In the genomic region with DNA sequence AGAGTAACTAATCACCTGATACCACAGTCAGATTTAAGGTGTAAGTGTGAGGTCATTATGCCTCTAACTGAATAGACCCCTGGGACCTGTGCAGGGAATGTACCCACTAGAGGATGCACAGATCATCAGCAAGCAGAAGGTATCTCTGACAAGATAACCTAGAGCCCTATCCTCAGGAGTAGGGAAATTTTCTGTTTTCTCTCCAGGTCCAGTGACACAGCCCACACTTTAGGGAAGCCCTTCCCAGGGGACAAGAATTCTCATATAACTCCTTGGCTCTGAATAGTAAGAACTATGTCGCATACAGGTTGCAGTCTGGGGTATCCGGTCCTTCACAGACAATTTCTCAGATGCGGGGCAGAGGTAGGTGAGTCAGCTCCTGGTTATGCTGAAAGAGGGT, we compare ENCODE assay signal across 5 cellular contexts. TPM values are rescaled to one million over a fixed set of nuclear protein-coding genes. Genes with fewer than 3 reads are reported as not detected.
"Had no signal": no experiment of that assay in that cellular context is flagged by ENCODE, and none has a peak within 500 bp of the region (broad histone marks: within the 10 kb centered on the region; RNA-seq: fewer than 3 reads in every experiment).

A gene (plus strand): TSS at position 301 of the 400 bp plus-strand sequence. CDS start 7,569 bp downstream, outside the sequence.

- DNase-seq: H9, HCEC 1CT, IMR-90 had no signal

- H3K4me3 ChIP-seq: GM23338 had no signal

- H3K4me2 ChIP-seq: GM23338 had no signal

- ATAC-seq: GM23338 had no signal

- H3K27ac Mint-ChIP-seq: GM23338, H9 had no signal

- H3K9me3 Mint-ChIP-seq: GM23338, H9 had no signal

- H3K4me3 Mint-ChIP-seq: GM23338, H9 had no signal

RNA-seq across cellular contexts. Expression of the gene that starts here (rescaled TPM):
- polyA plus RNA-seq: GM23338, H1, IMR-90 had no signal
